ENCODE assay signal across 8 cellular contexts in the genomic region with DNA sequence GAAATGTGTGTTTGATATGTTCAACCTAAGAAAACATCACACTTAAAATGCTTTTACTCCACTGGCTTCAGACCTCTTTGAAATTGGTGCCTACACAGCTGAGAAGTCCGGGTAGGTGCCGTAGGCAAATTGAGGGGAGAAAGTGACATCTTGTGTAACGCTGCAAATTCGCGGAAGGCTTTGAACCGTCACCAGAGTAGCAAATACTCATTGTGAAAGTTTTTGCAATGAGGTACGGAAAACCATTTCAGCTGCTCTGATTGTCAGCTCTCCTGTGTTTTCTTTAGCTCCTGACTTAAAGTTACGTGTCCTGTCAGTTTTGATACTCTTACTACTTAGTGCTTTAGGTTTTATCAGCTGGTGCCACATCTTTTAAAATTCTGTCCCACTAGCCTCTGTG.
DNase-seq lines count a peak whose midpoint lies in the region; ATAC-seq and TF ChIP-seq lines count a peak whose summit lies in the region.

No MANE protein-coding gene starts in this region.

- POLR2A ChIA-PET in GM10248 (lab: Yijun Ruan, JAX) = no interaction called here

- TF ChIP-seq CTCF in GM10248 (IDR thresholded peaks at IDR 0.05; ENCODE audit: control extremely low read depth, extremely low read depth, low read depth, missing control alignments) (peak; percentile 26), vagina (IDR thresholded peaks at IDR 0.05) (no peak)

- H3K9me3 ChIP-seq in vagina = no peaks in the 10 kb centered on the region

- CTCF ChIA-PET in GM10248 (lab: Yijun Ruan, JAX) = interaction anchor here (1.0 to 1.5 kb wide), 7 partner anchors 10 to 57 kb away, joined by 3 to 7 read pairs (median 3); no protein-coding TSS in a partner anchor

- no peak overlapping the region for H3K4me3 ChIP-seq in vagina

- H3K36me3 ChIP-seq in vagina = no peaks in the 10 kb centered on the region

- H3K27me3 ChIP-seq in vagina = no peaks in the 10 kb centered on the region

- H3K4me1 ChIP-seq in vagina = peaks cover 31% of the 10 kb centered on the region

- DNase-seq in GM10248 (ENCODE audit: extremely low spot score) (peak; percentile 76), kidney glomerular epithelial cell (lab: John Stamatoyannopoulos, UW) (peak; percentile 12), cerebellar cortex (ENCODE audit: low spot score) (no peak), inferior parietal cortex (ENCODE audit: extremely low spot score) (no peak), vagina (ENCODE audit: extremely low spot score in 2 of 2) (no peak)

- peak; percentile 86 for ATAC-seq in GM19467 (IDR thresholded peaks at IDR 0.05; ENCODE audit: unreplicated experiment)
- ATAC-seq in HG03520 (IDR thresholded peaks at IDR 0.05; ENCODE audit: unreplicated experiment) = peak; percentile 97
- no peak for ATAC-seq in HG03196 (IDR thresholded peaks at IDR 0.05; ENCODE audit: unreplicated experiment)

- H3K27ac ChIP-seq in vagina = no peak overlapping the region

- TF ChIP-seq POLR2A in vagina (IDR thresholded peaks at IDR 0.05) = no peak

- intact Hi-C loops in vagina (cut with DNase I) = no loop called here

Comparison
In these comparisons a context has a peak if more than half of its experiments do, and no peak if none do; other contexts are left out.
1. DNase-seq: peak in GM10248 (single experiment) and kidney glomerular epithelial cell (single experiment); none in cerebellar cortex (single experiment), inferior parietal cortex (single experiment) and vagina (0 of 2).